8 cellular contexts compared by ENCODE assay signal in the genomic region with DNA sequence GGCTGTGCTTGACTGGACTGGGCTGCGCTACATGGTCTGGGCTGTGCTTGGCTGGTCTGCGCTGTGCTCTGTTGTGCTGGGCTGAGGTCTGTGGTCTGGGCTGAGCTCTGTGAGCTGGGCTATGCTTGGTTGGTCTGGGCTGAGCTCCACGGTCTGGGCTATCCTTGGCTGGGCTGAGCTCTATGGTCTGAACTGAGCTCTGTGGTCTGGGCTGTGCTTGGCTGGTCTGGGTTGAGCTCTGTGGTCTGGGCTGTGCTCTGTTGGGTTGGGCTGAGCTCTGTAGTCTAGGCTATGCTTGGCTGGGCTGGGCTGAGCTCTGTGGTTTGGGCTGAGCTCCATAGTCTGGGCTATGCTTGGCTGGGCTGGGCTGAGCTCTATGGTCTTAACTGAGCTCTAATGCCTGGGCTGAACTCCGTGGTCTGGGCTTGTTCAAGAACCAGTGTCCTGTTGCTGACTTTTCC.
DNase-seq lines count a peak whose midpoint lies in the region; ATAC-seq and TF ChIP-seq lines count a peak whose summit lies in the region.

No MANE protein-coding gene starts in this region.

- ATAC-seq in activated CD8-positive, alpha-beta memory T cell treated with anti-CD3 and anti-CD28 coated beads, Interleukin-2, amount 10 ng/mL, durations not matched to agents 7 days and 5 days = peak; percentile 81
- ATAC-seq in naive thymus-derived CD4-positive, alpha-beta T cell = peak; percentile 45

- no TSS peak for BruUV-seq in MCF 10A (replicated peaks; lab: Mats Ljungman, UMichigan)

- H3K4me1 ChIP-seq in naive thymus-derived CD4-positive, alpha-beta T cell (ENCODE audit: control insufficient read depth in 2 of 2, insufficient read depth in 2 of 2, low read length in 2 of 2) = no peaks in the 10 kb centered on the region
- no peaks in the 10 kb centered on the region for H3K4me1 ChIP-seq in prostate gland (replicated peaks)

- H3K4me1 Mint-ChIP-seq in activated CD8-positive, alpha-beta memory T cell treated with anti-CD3 and anti-CD28 coated beads, Interleukin-2, amount 10 ng/mL, durations not matched to agents 7 days and 5 days = peaks cover 22% of the 10 kb centered on the region
- peaks cover 31% of the 10 kb centered on the region for H3K4me1 Mint-ChIP-seq in MCF 10A (ENCODE audit: insufficient read depth, unreplicated experiment)
- H3K4me1 Mint-ChIP-seq in naive thymus-derived CD4-positive, alpha-beta T cell = peaks cover 0 to 10% (median 0%) of the 10 kb centered on the region in 7 donors
- H3K4me1 Mint-ChIP-seq in activated T-helper 1 cell treated with anti-CD3 and anti-CD28 coated beads, Interleukin-12 subunit alpha, Interleukin-12 subunit beta, Interleukin-2, Interleukin-4 antibody, amounts not matched to agents 30 ng/mL and 10 ng/mL and 1 ng/mL, durations not matched to agents 14 hours and 24 hours and 36 hours (ENCODE audit: low read depth) = peaks cover 10% of the 10 kb centered on the region

- DNase-seq in activated CD8-positive, alpha-beta memory T cell treated with anti-CD3 and anti-CD28 coated beads, Interleukin-2, amount 10 ng/mL, durations not matched to agents 7 days and 5 days = peak; percentile 77
- DNase-seq in activated CD8-positive, alpha-beta memory T cell treated with anti-CD3 and anti-CD28 coated beads, Interleukin-2, amount 50 U/mL, for 4 hours = no peak
- peak; percentile 50 for DNase-seq in HEK293T (ENCODE audit: extremely low spot score)
- peak; percentile 93 for DNase-seq in MV-4-11 (lab: John Stamatoyannopoulos, UW)
- DNase-seq in MCF 10A (ENCODE audit: unreplicated experiment) = peak; percentile 66
- no peak for DNase-seq in naive thymus-derived CD4-positive, alpha-beta T cell
- DNase-seq in prostate gland (ENCODE audit: low spot score) = no peak
- DNase-seq in activated T-helper 1 cell treated with anti-CD3 and anti-CD28 coated beads, Interleukin-12 subunit alpha, Interleukin-12 subunit beta, Interleukin-2, Interleukin-4 antibody, amounts not matched to agents 30 ng/mL and 10 ng/mL and 1 ng/mL, durations not matched to agents 14 hours and 24 hours and 36 hours (ENCODE audit: low spot score) = no peak

- no peaks in the 10 kb centered on the region for H3K27me3 ChIP-seq in naive thymus-derived CD4-positive, alpha-beta T cell (ENCODE audit: control insufficient read depth in 2 of 2, insufficient read depth in 2 of 2, low read length in 2 of 2)
- no peaks in the 10 kb centered on the region for H3K27me3 ChIP-seq in prostate gland (replicated peaks; ENCODE audit: insufficient read depth)

- H3K4me3 Mint-ChIP-seq in activated CD8-positive, alpha-beta memory T cell treated with anti-CD3 and anti-CD28 coated beads, Interleukin-2, amount 10 ng/mL, durations not matched to agents 7 days and 5 days = peak overlapping the region; percentile 10
- peak overlapping the region; percentile 31 for H3K4me3 Mint-ChIP-seq in MCF 10A (ENCODE audit: unreplicated experiment)
- no peak overlapping the region for H3K4me3 Mint-ChIP-seq in naive thymus-derived CD4-positive, alpha-beta T cell
- H3K4me3 Mint-ChIP-seq in activated T-helper 1 cell treated with anti-CD3 and anti-CD28 coated beads, Interleukin-12 subunit alpha, Interleukin-12 subunit beta, Interleukin-2, Interleukin-4 antibody, amounts not matched to agents 30 ng/mL and 10 ng/mL and 1 ng/mL, durations not matched to agents 14 hours and 24 hours and 36 hours = no peak overlapping the region

- no peaks in the 10 kb centered on the region for H3K36me3 Mint-ChIP-seq in activated CD8-positive, alpha-beta memory T cell treated with anti-CD3 and anti-CD28 coated beads, Interleukin-2, amount 10 ng/mL, durations not matched to agents 7 days and 5 days
- no peaks in the 10 kb centered on the region for H3K36me3 Mint-ChIP-seq in MCF 10A (ENCODE audit: insufficient read depth, unreplicated experiment)
- H3K36me3 Mint-ChIP-seq in naive thymus-derived CD4-positive, alpha-beta T cell = no peaks in the 10 kb centered on the region
- no peaks in the 10 kb centered on the region for H3K36me3 Mint-ChIP-seq in activated T-helper 1 cell treated with anti-CD3 and anti-CD28 coated beads, Interleukin-12 subunit alpha, Interleukin-12 subunit beta, Interleukin-2, Interleukin-4 antibody, amounts not matched to agents 30 ng/mL and 10 ng/mL and 1 ng/mL, durations not matched to agents 14 hours and 24 hours and 36 hours (ENCODE audit: low read depth)

- no peak for TF ChIP-seq POLR2A in prostate gland (IDR thresholded peaks at IDR 0.05)

- no peaks in the 10 kb centered on the region for H3K36me3 ChIP-seq in naive thymus-derived CD4-positive, alpha-beta T cell (ENCODE audit: control insufficient read depth in 2 of 3, insufficient read depth in 3 of 3, low read length in 3 of 3)
- H3K36me3 ChIP-seq in prostate gland = no peaks in the 10 kb centered on the region

- H3K27me3 Mint-ChIP-seq in activated CD8-positive, alpha-beta memory T cell treated with anti-CD3 and anti-CD28 coated beads, Interleukin-2, amount 10 ng/mL, durations not matched to agents 7 days and 5 days = peaks cover 4% of the 10 kb centered on the region
- no peaks in the 10 kb centered on the region for H3K27me3 Mint-ChIP-seq in MCF 10A (ENCODE audit: insufficient read depth, unreplicated experiment)
- peaks cover 0 to 5% (median 0%) of the 10 kb centered on the region in 5 donors for H3K27me3 Mint-ChIP-seq in naive thymus-derived CD4-positive, alpha-beta T cell
- H3K27me3 Mint-ChIP-seq in activated T-helper 1 cell treated with anti-CD3 and anti-CD28 coated beads, Interleukin-12 subunit alpha, Interleukin-12 subunit beta, Interleukin-2, Interleukin-4 antibody, amounts not matched to agents 30 ng/mL and 10 ng/mL and 1 ng/mL, durations not matched to agents 14 hours and 24 hours and 36 hours (ENCODE audit: insufficient read depth) = no peaks in the 10 kb centered on the region

- H3K4me3 ChIP-seq in naive thymus-derived CD4-positive, alpha-beta T cell (ENCODE audit: low read length) = no peak overlapping the region
- no peak overlapping the region for H3K4me3 ChIP-seq in prostate gland

- H3K27ac ChIP-seq in naive thymus-derived CD4-positive, alpha-beta T cell (ENCODE audit: low read depth, low read length) = no peak overlapping the region
- H3K27ac ChIP-seq in prostate gland = no peak overlapping the region

- intact Hi-C loops in MCF 10A (cut with micrococcal nuclease) = no loop called here
- intact Hi-C loops in naive thymus-derived CD4-positive, alpha-beta T cell (cut with micrococcal nuclease) = no loop called here
- intact Hi-C loops in prostate gland (cut with DNase I) = no loop called here
- intact Hi-C loops in activated T-helper 1 cell treated with anti-CD3 and anti-CD28 coated beads, Interleukin-12 subunit alpha, Interleukin-12 subunit beta, Interleukin-2, Interleukin-4 antibody, amounts not matched to agents 30 ng/mL and 10 ng/mL and 1 ng/mL, durations not matched to agents 14 hours and 24 hours and 36 hours (cut with micrococcal nuclease) = no loop called here

- 63% methylated on average over 4 of the region's 4 CpGs for WGBS in prostate gland

- H3K9me3 ChIP-seq in naive thymus-derived CD4-positive, alpha-beta T cell (ENCODE audit: control insufficient read depth in 2 of 3, low read length in 3 of 3) = no peaks in the 10 kb centered on the region
- H3K9me3 ChIP-seq in prostate gland = no peaks in the 10 kb centered on the region

- H3K9me3 Mint-ChIP-seq in activated CD8-positive, alpha-beta memory T cell treated with anti-CD3 and anti-CD28 coated beads, Interleukin-2, amount 10 ng/mL, durations not matched to agents 7 days and 5 days (ENCODE audit: low read depth) = no peaks in the 10 kb centered on the region
- no peaks in the 10 kb centered on the region for H3K9me3 Mint-ChIP-seq in MCF 10A (ENCODE audit: unreplicated experiment)
- H3K9me3 Mint-ChIP-seq in naive thymus-derived CD4-positive, alpha-beta T cell = peaks cover 0 to 4% (median 0%) of the 10 kb centered on the region in 11 donors
- no peaks in the 10 kb centered on the region for H3K9me3 Mint-ChIP-seq in activated T-helper 1 cell treated with anti-CD3 and anti-CD28 coated beads, Interleukin-12 subunit alpha, Interleukin-12 subunit beta, Interleukin-2, Interleukin-4 antibody, amounts not matched to agents 30 ng/mL and 10 ng/mL and 1 ng/mL, durations not matched to agents 14 hours and 24 hours and 36 hours

- peak overlapping the region; percentile 76 for H3K27ac Mint-ChIP-seq in activated CD8-positive, alpha-beta memory T cell treated with anti-CD3 and anti-CD28 coated beads, Interleukin-2, amount 10 ng/mL, durations not matched to agents 7 days and 5 days
- H3K27ac Mint-ChIP-seq in MCF 10A (ENCODE audit: low read depth, unreplicated experiment) = peak overlapping the region; percentile 24
- H3K27ac Mint-ChIP-seq in naive thymus-derived CD4-positive, alpha-beta T cell = no peak overlapping the region
- no peak overlapping the region for H3K27ac Mint-ChIP-seq in activated T-helper 1 cell treated with anti-CD3 and anti-CD28 coated beads, Interleukin-12 subunit alpha, Interleukin-12 subunit beta, Interleukin-2, Interleukin-4 antibody, amounts not matched to agents 30 ng/mL and 10 ng/mL and 1 ng/mL, durations not matched to agents 14 hours and 24 hours and 36 hours

- POLR2A ChIA-PET in HEK293T (lab: Yijun Ruan, JAX) (no interaction called here), MCF 10A (lab: Yijun Ruan, JAX) (interaction anchor here (1.4 to 1.7 kb wide), 5 partner anchors 15 to 382 kb away, joined by 4 to 5 read pairs (median 5); no protein-coding TSS in a partner anchor)
- POLR2A ChIA-PET in naive thymus-derived CD4-positive, alpha-beta T cell (lab: Charles Lee) = no interaction called here

- CTCF ChIA-PET in activated CD8-positive, alpha-beta memory T cell treated with anti-CD3 and anti-CD28 coated beads, Interleukin-2, amount 10 ng/mL, durations not matched to agents 7 days and 5 days (lab: Charles Lee) = interaction anchor here (1.6 kb wide), 1 partner anchor 94 kb away, joined by 3 read pairs; no protein-coding TSS in a partner anchor
- CTCF ChIA-PET in HEK293T (lab: Yijun Ruan, JAX) (no interaction called here), MCF 10A (lab: Yijun Ruan, JAX) (interaction anchor here (0.5 to 2.0 kb wide), 7 partner anchors 60 to 382 kb away, joined by 3 to 11 read pairs (median 4); a partner anchor contains a TSS)
- CTCF ChIA-PET in naive thymus-derived CD4-positive, alpha-beta T cell (lab: Charles Lee) = interaction anchor here (0.7 kb wide), 1 partner anchor 41 kb away, joined by 3 read pairs; no protein-coding TSS in a partner anchor

- TF ChIP-seq CTCF in MCF 10A (IDR thresholded peaks at IDR 0.05; ENCODE audit: unreplicated experiment) (no peak), prostate gland (IDR thresholded peaks at IDR 0.05) (no peak)

TF ChIP-seq in HEK293T, 16 proteins besides CTCF, POLR2A, EP300 and RAD21 (continues in another document):
- no peak for TF ChIP-seq HDGF (IDR thresholded peaks at IDR 0.05; ENCODE audit: borderline replicate concordance)
- TF ChIP-seq ZNF384 (IDR thresholded peaks at IDR 0.05) = no peak
- TF ChIP-seq CTBP1 (IDR thresholded peaks at IDR 0.05; ENCODE audit: borderline replicate concordance) = no peak
- no peak for TF ChIP-seq FOXK2 (IDR thresholded peaks at IDR 0.05)
- no peak for TF ChIP-seq FOXA1 (IDR thresholded peaks at IDR 0.05)
- no peak for TF ChIP-seq L3MBTL2 (conservative IDR thresholded peaks at IDR 0.05)
- no peak for TF ChIP-seq FOXM1 (IDR thresholded peaks at IDR 0.05; ENCODE audit: borderline replicate concordance)
- no peak for TF ChIP-seq NFRKB (IDR thresholded peaks at IDR 0.05)

Comparison
In these comparisons a context has a peak if more than half of its experiments do, and no peak if none do; other contexts are left out.
1. DNase-seq: peak in activated CD8-positive, alpha-beta memory T cell treated with anti-CD3 and anti-CD28 coated beads, Interleukin-2, amount 10 ng/mL, durations not matched to agents 7 days and 5 days (single experiment), HEK293T (single experiment), MV-4-11 (single experiment) and MCF 10A (single experiment); none in activated CD8-positive, alpha-beta memory T cell treated with anti-CD3 and anti-CD28 coated beads, Interleukin-2, amount 50 U/mL, for 4 hours (single experiment), naive thymus-derived CD4-positive, alpha-beta T cell (0 of 9), prostate gland (single experiment) and activated T-helper 1 cell treated with anti-CD3 and anti-CD28 coated beads, Interleukin-12 subunit alpha, Interleukin-12 subunit beta, Interleukin-2, Interleukin-4 antibody, amounts not matched to agents 30 ng/mL and 10 ng/mL and 1 ng/mL, durations not matched to agents 14 hours and 24 hours and 36 hours (single experiment).
2. H3K27ac Mint-ChIP-seq: peak in activated CD8-positive, alpha-beta memory T cell treated with anti-CD3 and anti-CD28 coated beads, Interleukin-2, amount 10 ng/mL, durations not matched to agents 7 days and 5 days (single experiment) and MCF 10A (single experiment); none in naive thymus-derived CD4-positive, alpha-beta T cell (0 of 9) and activated T-helper 1 cell treated with anti-CD3 and anti-CD28 coated beads, Interleukin-12 subunit alpha, Interleukin-12 subunit beta, Interleukin-2, Interleukin-4 antibody, amounts not matched to agents 30 ng/mL and 10 ng/mL and 1 ng/mL, durations not matched to agents 14 hours and 24 hours and 36 hours (single experiment).
3. H3K4me3 Mint-ChIP-seq: peak in activated CD8-positive, alpha-beta memory T cell treated with anti-CD3 and anti-CD28 coated beads, Interleukin-2, amount 10 ng/mL, durations not matched to agents 7 days and 5 days (single experiment) and MCF 10A (single experiment); none in naive thymus-derived CD4-positive, alpha-beta T cell (0 of 10) and activated T-helper 1 cell treated with anti-CD3 and anti-CD28 coated beads, Interleukin-12 subunit alpha, Interleukin-12 subunit beta, Interleukin-2, Interleukin-4 antibody, amounts not matched to agents 30 ng/mL and 10 ng/mL and 1 ng/mL, durations not matched to agents 14 hours and 24 hours and 36 hours (single experiment).